12 cellular contexts compared by ENCODE assay signal in genomic region chr17:50954641-50955121, GRCh38.
A peak's percentile ranks its signal among the peaks of the same experiment; 100 is the strongest.
DNase-seq lines count a peak whose midpoint lies in the region; FAIRE-seq and TF ChIP-seq lines count a peak whose summit lies in the region.
"Had no signal": no experiment of that assay in that cellular context is flagged by ENCODE, and none has a peak within 500 bp of the region (broad histone marks: within the 10 kb centered on the region; RNA-seq: fewer than 3 reads in every experiment).

No MANE protein-coding gene starts in this region.

- intact Hi-C loops in left ventricle myocardium inferior (cut with micrococcal nuclease) (loop anchor here (5.0 to 10.0 kb wide), 2 partner anchors 102 to 170 kb away; no protein-coding TSS in a partner anchor), cardiac septum (cut with DNase I) (loop anchor here (5.0 to 10.0 kb wide), 2 partner anchors 167 to 410 kb away; partner anchors contain the start of gene SPATA20)
- intact Hi-C loops in CD4-positive, alpha-beta memory T cell (cut with micrococcal nuclease), result loop anchor here (5.0 kb wide), 1 partner anchor 322 kb away; the partner anchor contains the start of gene ABCC3

- H3K23me2 ChIP-seq in H1 (ENCODE audit: low read depth, low read length), result no peaks in the 10 kb centered on the region

- TF ChIP-seq POLR2A in H1 (IDR thresholded peaks at IDR 0.05; ENCODE audit: control extremely low read depth in 1 of 2, low read depth in 2 of 2, low read length in 2 of 2), result no peak

- peak overlapping the region; percentile 55 for H3K4ac ChIP-seq in H1 (replicated peaks; ENCODE audit: insufficient read length, low read depth, low read length)

- FAIRE-seq in H1 (lab: Jason Lieb, UNC), result no peak

- H3K4me2 ChIP-seq in H1 (ENCODE audit: insufficient read depth in 1 of 2, low read depth in 2 of 2, low read length in 2 of 2), result 0 out of 4 replicates have a peak overlapping the region, but pooled peaks of 1 of the 2 experiments have one; percentile 14
- H3K4me2 ChIP-seq: PC-9 had no signal

- 0 out of 2 replicates have a peak overlapping the region, but pooled peaks have one; percentile 53 for H2BK15ac ChIP-seq in H1 (ENCODE audit: low read length)

- 82% methylated on average over 7 of the region's 8 CpGs; no CpG with 5 or more reads in 1 of the 2 experiments for WGBS in H1 (ENCODE audit: extremely low coverage in 1 of 2, insufficient coverage in 1 of 2, insufficient read length in 1 of 2, insufficient replicate concordance in 2 of 2, low coverage in 1 of 2, low lambda C conversion rate in 2 of 2, missing lambda C conversion rate in 1 of 2), 2 experiments

- H3K27ac Mint-ChIP-seq in neural crest cell (ENCODE audit: unreplicated experiment), result peak overlapping the region; percentile 88
- peak overlapping the region in 2 of 7 donors; percentile 22 to 51 for H3K27ac Mint-ChIP-seq in CD4-positive, alpha-beta memory T cell
- H3K27ac Mint-ChIP-seq: activated naive CD4-positive, alpha-beta T cell treated with anti-CD3 and anti-CD28 coated beads, Interleukin-2, amount 50 U/mL, for 24 hours had no signal

- H3K9me3 ChIP-seq in left ventricle myocardium inferior (replicated peaks), result no peaks in the 10 kb centered on the region
- no peaks in the 10 kb centered on the region for H3K9me3 ChIP-seq in H1 (ENCODE audit: insufficient read depth in 2 of 2, low read depth in 1 of 2, low read length in 1 of 2)
- H3K9me3 ChIP-seq in CD4-positive, alpha-beta memory T cell (ENCODE audit: control insufficient read depth in 1 of 2, low read length in 2 of 2), result no peaks in the 10 kb centered on the region

- DNase-seq in left ventricle myocardium inferior, result no peak
- no peak for DNase-seq in cardiac septum (ENCODE audit: low spot score)
- no peak for DNase-seq in H1 (ENCODE audit: low read depth in 1 of 2, low spot score in 2 of 2)
- no peak for DNase-seq in neural crest cell (ENCODE audit: low read depth, low spot score)
- DNase-seq in HPDE6-E6E7 (ENCODE audit: extremely low spot score), result no peak
- DNase-seq in NCI-H2107 (lab: John Stamatoyannopoulos, UW), result no peak
- DNase-seq in CD4-positive, alpha-beta memory T cell, result no peak
- no peak for DNase-seq in mucosa of gallbladder (ENCODE audit: low spot score)
- DNase-seq: CD8-positive, alpha-beta memory T cell; NCI-H187 treated with DMSO at 0.1 percent for 48 hours had no signal

- H3K14ac ChIP-seq in H1 (ENCODE audit: insufficient read length), result no peak overlapping the region

- no peaks in the 10 kb centered on the region for H3K27me3 Mint-ChIP-seq in neural crest cell (ENCODE audit: low read depth)
- H3K27me3 Mint-ChIP-seq in CD4-positive, alpha-beta memory T cell, result peaks cover 0 to 2% of the 10 kb centered on the region in 2 donors
- H3K27me3 Mint-ChIP-seq: activated naive CD4-positive, alpha-beta T cell treated with anti-CD3 and anti-CD28 coated beads, Interleukin-2, amount 50 U/mL, for 24 hours; CD8-positive, alpha-beta memory T cell had no signal

- peak overlapping the region; percentile 72; the same call in 1 of the 2 replicates for H2BK5ac ChIP-seq in H1 (ENCODE audit: low read depth, low read length)

- H3K23ac ChIP-seq in H1 (ENCODE audit: insufficient read length), result no peak overlapping the region

- no peak for TF ChIP-seq EP300 in H1 (IDR thresholded peaks at IDR 0.05; ENCODE audit: borderline replicate concordance in 1 of 2, low read depth in 2 of 2, low read length in 2 of 2)

- peak overlapping the region; percentile 23 for H3K4me3 Mint-ChIP-seq in neural crest cell
- H3K4me3 Mint-ChIP-seq in CD4-positive, alpha-beta memory T cell, result no peak overlapping the region
- H3K4me3 Mint-ChIP-seq: activated naive CD4-positive, alpha-beta T cell treated with anti-CD3 and anti-CD28 coated beads, Interleukin-2, amount 50 U/mL, for 24 hours; CD8-positive, alpha-beta memory T cell had no signal

- POLR2A ChIA-PET in H1 (lab: Charles Lee; ENCODE audit: partially characterized antibody), result interaction anchor here (1.2 to 21.0 kb wide), 6 partner anchors 10 to 211 kb away, joined by 3 to 308 read pairs (median 4); partner anchors contain the start of genes NME2 and TOB1
- POLR2A ChIA-PET in CD4-positive, alpha-beta memory T cell (lab: Charles Lee; ENCODE audit: partially characterized antibody), result interaction anchor here (1.3 to 18.7 kb wide), 3 partner anchors 93 to 199 kb away, joined by 4 to 673 read pairs (median 26); partner anchors contain the start of genes NME1 and TOB1

- H3K79me1 ChIP-seq in H1 (ENCODE audit: low read depth, low read length), result no peaks in the 10 kb centered on the region

- CTCF ChIA-PET in H1 (lab: Charles Lee; ENCODE audit: partially characterized antibody), result interaction anchor here (0.8 to 21.7 kb wide), 15 partner anchors 10 to 170 kb away, joined by 3 to 735 read pairs (median 4); partner anchors contain the start of gene TOB1
- CTCF ChIA-PET in CD4-positive, alpha-beta memory T cell (lab: Charles Lee; ENCODE audit: partially characterized antibody), result interaction anchor here (1.5 to 17.7 kb wide), 4 partner anchors 10 to 138 kb away, joined by 7 to 515 read pairs (median 56); partner anchors contain the start of gene TOB1

- H4K8ac ChIP-seq in H1 (ENCODE audit: extremely low read depth, insufficient read depth, low read length), result no peak overlapping the region

- no peaks in the 10 kb centered on the region for H3K79me2 ChIP-seq in H1 (ENCODE audit: control insufficient read depth in 1 of 2, insufficient read depth in 2 of 2, low read length in 2 of 2)

- peak overlapping the region; percentile 58 for H2BK120ac ChIP-seq in H1 (replicated peaks; ENCODE audit: low read depth, low read length)

- peaks cover 5% of the 10 kb centered on the region for H3K36me3 ChIP-seq in left ventricle myocardium inferior
- H3K36me3 ChIP-seq in H1 (ENCODE audit: control insufficient read depth in 2 of 4, insufficient read depth in 4 of 4, low read length in 3 of 4), result no peaks in the 10 kb centered on the region; a peak in 1 of 8 replicates
- no peaks in the 10 kb centered on the region for H3K36me3 ChIP-seq in CD4-positive, alpha-beta memory T cell (ENCODE audit: insufficient read depth, low read length)

- peak overlapping the region; percentile 94; the same call in 1 of the 2 replicates for H2BK12ac ChIP-seq in H1 (ENCODE audit: low read depth, low read length)

- no peaks in the 10 kb centered on the region for H3K36me3 Mint-ChIP-seq in neural crest cell (ENCODE audit: low read depth)
- no peaks in the 10 kb centered on the region for H3K36me3 Mint-ChIP-seq in CD4-positive, alpha-beta memory T cell
- H3K36me3 Mint-ChIP-seq: activated naive CD4-positive, alpha-beta T cell treated with anti-CD3 and anti-CD28 coated beads, Interleukin-2, amount 50 U/mL, for 24 hours had no signal

- H3K4me1 ChIP-seq in left ventricle myocardium inferior, result peaks cover 65% of the 10 kb centered on the region
- H3K4me1 ChIP-seq in H1 (replicated peaks in 1 of 4; ENCODE audit: control insufficient read depth in 3 of 4, insufficient read depth in 4 of 4, low read length in 3 of 4), result peaks cover 3 to 29% (median 16%) of the 10 kb centered on the region in 4 experiments
- peaks cover 14% of the 10 kb centered on the region for H3K4me1 ChIP-seq in CD4-positive, alpha-beta memory T cell (ENCODE audit: insufficient read depth, low read length)

- no peak overlapping the region for H2AK5ac ChIP-seq in H1 (ENCODE audit: low read depth, low read length)

- no peak for TF ChIP-seq RAD21 in H1 (IDR thresholded peaks at IDR 0.05 in 1 of 2, conservative IDR thresholded peaks at IDR 0.05 in 1 of 2; ENCODE audit: low read depth in 2 of 2, low read length in 2 of 2)

- H3K27ac ChIP-seq in left ventricle myocardium inferior (replicated peaks) (peak overlapping the region; percentile 82), H1 (ENCODE audit: low read depth, low read length) (no peak overlapping the region; the same call in 1 of the 2 replicates)
- no peak overlapping the region for H3K27ac ChIP-seq in CD4-positive, alpha-beta memory T cell (ENCODE audit: low read depth, low read length)
- H3K27ac ChIP-seq: PC-9 had no signal

- H3K9me3 Mint-ChIP-seq in neural crest cell, result no peaks in the 10 kb centered on the region
- H3K9me3 Mint-ChIP-seq in CD4-positive, alpha-beta memory T cell, result no peaks in the 10 kb centered on the region
- H3K9me3 Mint-ChIP-seq: activated naive CD4-positive, alpha-beta T cell treated with anti-CD3 and anti-CD28 coated beads, Interleukin-2, amount 50 U/mL, for 24 hours; CD8-positive, alpha-beta memory T cell had no signal

- H3K9ac ChIP-seq in H1 (replicated peaks in 1 of 4; ENCODE audit: extremely low read depth in 1 of 4, low read depth in 3 of 4, low read length in 3 of 4), result no peak overlapping the region

- peaks cover 41% of the 10 kb centered on the region for H3K4me1 Mint-ChIP-seq in neural crest cell
- peaks cover 7 to 18% (median 15%) of the 10 kb centered on the region in 4 donors for H3K4me1 Mint-ChIP-seq in CD4-positive, alpha-beta memory T cell

- no peak for TF ChIP-seq CTCF in left ventricle myocardium inferior (IDR thresholded peaks at IDR 0.05; ENCODE audit: borderline replicate concordance)
- TF ChIP-seq CTCF in H1 (IDR thresholded peaks at IDR 0.05; ENCODE audit: control extremely low read depth in 1 of 3, insufficient read depth in 1 of 3, low read depth in 1 of 3, low read length in 3 of 3), result no peak
- no peak for TF ChIP-seq CTCF in neural crest cell (conservative IDR thresholded peaks at IDR 0.05)

- H3K18ac ChIP-seq in H1 (ENCODE audit: extremely low read depth, low read length), result peak overlapping the region; percentile 71

- H2BK20ac ChIP-seq in H1 (ENCODE audit: low read length), result peak overlapping the region; percentile 67

- peak overlapping the region; percentile 76 for H2AFZ ChIP-seq in H1 (ENCODE audit: low read length)
- H2AFZ ChIP-seq: PC-9 had no signal

- H4K20me1 ChIP-seq in H1 (replicated peaks in 1 of 2; ENCODE audit: control insufficient read depth in 1 of 2, insufficient read depth in 2 of 2, low read length in 2 of 2), result no peaks in the 10 kb centered on the region

- H3K56ac ChIP-seq in H1 (replicated peaks; ENCODE audit: insufficient read length, low read depth, low read length), result no peak overlapping the region

- H3K4me3 ChIP-seq in left ventricle myocardium inferior (peak overlapping the region; percentile 34), H1 (ENCODE audit: extremely low read depth in 1 of 4, insufficient read depth in 2 of 4, low read depth in 3 of 4, low read length in 4 of 4) (no peak overlapping the region)
- H3K4me3 ChIP-seq in CD4-positive, alpha-beta memory T cell (ENCODE audit: low read length in 2 of 2), result no peak overlapping the region
- H3K4me3 ChIP-seq: PC-9 had no signal

- H4K5ac ChIP-seq in H1 (ENCODE audit: insufficient read length, low read depth, low read length), result peak overlapping the region; percentile 49

- H4K91ac ChIP-seq in H1 (replicated peaks; ENCODE audit: insufficient read length, low read length), result peak overlapping the region; percentile 19

- H3K27me3 ChIP-seq in left ventricle myocardium inferior (ENCODE audit: low read depth), result no peaks in the 10 kb centered on the region
- no peaks in the 10 kb centered on the region for H3K27me3 ChIP-seq in H1 (replicated peaks in 1 of 4; ENCODE audit: control insufficient read depth in 3 of 4, extremely low read depth in 1 of 4, insufficient read depth in 3 of 4, low read length in 3 of 4)
- H3K27me3 ChIP-seq in CD4-positive, alpha-beta memory T cell (ENCODE audit: insufficient read depth, low read length), result no peaks in the 10 kb centered on the region

TF ChIP-seq in H1, 55 proteins besides CTCF, POLR2A, EP300 and RAD21 (continues in another document):
- no peak for TF ChIP-seq BRCA1 (IDR thresholded peaks at IDR 0.05; ENCODE audit: low read depth, low read length)
